15 cellular contexts compared by ENCODE assay signal in genomic region chr6:11430036-11430435, GRCh38.
DNase-seq lines count a peak whose midpoint lies in the region; ATAC-seq, FAIRE-seq and TF ChIP-seq lines count a peak whose summit lies in the region.
"Had no signal": no experiment of that assay in that cellular context is flagged by ENCODE, and none has a peak within 500 bp of the region (broad histone marks: within the 10 kb centered on the region; RNA-seq: fewer than 3 reads in every experiment).

No MANE protein-coding gene starts in this region.

- H3K79me2 ChIP-seq in astrocyte (ENCODE audit: insufficient read depth, low read length): no peaks in the 10 kb centered on the region

- H3K27ac ChIP-seq in astrocyte (ENCODE audit: low read depth, low read length) (peak overlapping the region; percentile 86), thoracic aorta (peak overlapping the region; percentile 16 to 94)
- H3K27ac ChIP-seq: body of pancreas, C4-2B had no signal

- no peak for TF ChIP-seq POLR2A in GM12891 (IDR thresholded peaks at IDR 0.05; ENCODE audit: low read depth, low read length)

- TF ChIP-seq CTCF in astrocyte (IDR thresholded peaks at IDR 0.05; ENCODE audit: insufficient read depth, low read depth, low read length) (no peak), thoracic aorta (IDR thresholded peaks at IDR 0.05) (no peak), GM13977 (IDR thresholded peaks at IDR 0.05; ENCODE audit: extremely low read depth, insufficient read depth, missing control alignments) (no peak)

- H3K4me2 ChIP-seq in astrocyte (ENCODE audit: low read length): peak overlapping the region; percentile 66

- FAIRE-seq in astrocyte (lab: Jason Lieb, UNC): no peak
- no peak for FAIRE-seq in GM12891 (lab: Jason Lieb, UNC)

- H2AFZ ChIP-seq in astrocyte (ENCODE audit: low read depth, low read length): no peak overlapping the region

- peaks cover 73% of the 10 kb centered on the region for H3K4me1 ChIP-seq in astrocyte (ENCODE audit: insufficient read depth, low read length)
- H3K4me1 ChIP-seq in thoracic aorta (ENCODE audit: control insufficient read depth in 1 of 2, low read depth in 2 of 2): peaks cover 50 to 89% of the 10 kb centered on the region in 2 donors

- peaks cover 2% of the 10 kb centered on the region for H3K9me3 Mint-ChIP-seq in astrocyte (ENCODE audit: unreplicated experiment)
- H3K9me3 Mint-ChIP-seq: activated CD8-positive, alpha-beta T cell treated with anti-CD3 and anti-CD28 coated beads for 36 hours; activated T-helper 2 cell treated with anti-CD3 and anti-CD28 coated beads, Interferon-gamma antibody, Interleukin-2, Interleukin-4, amounts not matched to agents 10 μg/mL and 5 μg/mL and 100 μg/mL, durations not matched to agents 14 hours and 24 hours and 36 hours had no signal

- peak overlapping the region; percentile 73 for H3K9ac ChIP-seq in astrocyte (ENCODE audit: low read length)

- no peak overlapping the region for H3K4me3 Mint-ChIP-seq in astrocyte (ENCODE audit: unreplicated experiment)
- H3K4me3 Mint-ChIP-seq: activated CD8-positive, alpha-beta T cell treated with anti-CD3 and anti-CD28 coated beads for 36 hours had no signal

- no peak for ATAC-seq in thoracic aorta (ENCODE audit: insufficient number of reproducible peaks, low FRiP score, low read depth)
- ATAC-seq: body of pancreas had no signal

- no peaks in the 10 kb centered on the region for H3K36me3 Mint-ChIP-seq in astrocyte (ENCODE audit: low read depth, unreplicated experiment)

- H3K36me3 ChIP-seq in astrocyte (ENCODE audit: insufficient read depth, low read length) (no peaks in the 10 kb centered on the region), thoracic aorta (no peaks in the 10 kb centered on the region)

- H3K27me3 Mint-ChIP-seq in astrocyte (ENCODE audit: low read depth, unreplicated experiment): no peaks in the 10 kb centered on the region
- H3K27me3 Mint-ChIP-seq: activated CD8-positive, alpha-beta T cell treated with anti-CD3 and anti-CD28 coated beads for 36 hours had no signal

- H3K9me3 ChIP-seq in astrocyte (ENCODE audit: insufficient read depth, low read depth, low read length): no peaks in the 10 kb centered on the region
- no peaks in the 10 kb centered on the region for H3K9me3 ChIP-seq in thoracic aorta
- H3K9me3 ChIP-seq: body of pancreas had no signal

- DNase-seq in HT1080 (ENCODE audit: low read depth) (peak; percentile 39), astrocyte (ENCODE audit: low read depth) (peak; percentile 58), left kidney (ENCODE audit: low read depth, low spot score) (peak; percentile 53), thoracic aorta (ENCODE audit: low spot score) (no peak), NCI-H2081 treated with DMSO at 0.1 percent for 48 hours (lab: John Stamatoyannopoulos, UW) (no peak), GM12891 (ENCODE audit: insufficient read length, low spot score) (no peak), GM13977 (ENCODE audit: low spot score) (no peak)
- no peak for DNase-seq in activated CD4-positive, alpha-beta T cell treated with anti-CD3 and anti-CD28 coated beads for 1 hour
- DNase-seq: body of pancreas, DND-41, midbrain, substantia nigra had no signal

- no peaks in the 10 kb centered on the region for H4K20me1 ChIP-seq in astrocyte (ENCODE audit: insufficient read depth, low read length)

- no peak overlapping the region for H3K4me3 ChIP-seq in astrocyte (ENCODE audit: insufficient read depth, low read depth, low read length)
- no peak overlapping the region for H3K4me3 ChIP-seq in thoracic aorta
- H3K4me3 ChIP-seq: body of pancreas had no signal

- no peaks in the 10 kb centered on the region for H3K27me3 ChIP-seq in astrocyte (ENCODE audit: insufficient read depth, low read length)
- no peaks in the 10 kb centered on the region for H3K27me3 ChIP-seq in thoracic aorta (replicated peaks; ENCODE audit: insufficient read depth)
- H3K27me3 ChIP-seq: body of pancreas had no signal

- H3K4me1 Mint-ChIP-seq in astrocyte (ENCODE audit: low read depth, unreplicated experiment): peaks cover 75% of the 10 kb centered on the region

- in situ Hi-C loops in GM13977 (cut with MboI; ENCODE audit: low pct_unique_long_range_greater_than_20kb, low sequenced_read_pairs, unreplicated experiment): no loop called here

- H3K27ac Mint-ChIP-seq in astrocyte (ENCODE audit: unreplicated experiment): no peak overlapping the region
- H3K27ac Mint-ChIP-seq: activated T-helper 2 cell treated with anti-CD3 and anti-CD28 coated beads, Interferon-gamma antibody, Interleukin-2, Interleukin-4, amounts not matched to agents 10 μg/mL and 5 μg/mL and 100 μg/mL, durations not matched to agents 14 hours and 24 hours and 36 hours had no signal

TF ChIP-seq in GM12891, 5 proteins besides CTCF, POLR2A, EP300 and RAD21:
- TF ChIP-seq SPI1 (IDR thresholded peaks at IDR 0.05; ENCODE audit: low read depth, low read length) (no peak), POLR2AphosphoS5 (IDR thresholded peaks at IDR 0.05; ENCODE audit: low read depth, low read length) (no peak), TAF1 (IDR thresholded peaks at IDR 0.05; ENCODE audit: low read depth, low read length) (no peak), PAX5 (IDR thresholded peaks at IDR 0.05; ENCODE audit: insufficient read depth, low read length, severe bottlenecking) (no peak), POU2F2 (IDR thresholded peaks at IDR 0.05; ENCODE audit: low read depth, low read length) (no peak)

Comparison
In these comparisons a context has a peak if more than half of its experiments do, and no peak if none do; other contexts are left out.
1. DNase-seq: peak in HT1080 (single experiment), astrocyte (single experiment) and left kidney (single experiment); none in thoracic aorta (single experiment), NCI-H2081 treated with DMSO at 0.1 percent for 48 hours (single experiment), GM12891 (single experiment), activated CD4-positive, alpha-beta T cell treated with anti-CD3 and anti-CD28 coated beads for 1 hour (single experiment) and GM13977 (single experiment).